In the genomic region with DNA sequence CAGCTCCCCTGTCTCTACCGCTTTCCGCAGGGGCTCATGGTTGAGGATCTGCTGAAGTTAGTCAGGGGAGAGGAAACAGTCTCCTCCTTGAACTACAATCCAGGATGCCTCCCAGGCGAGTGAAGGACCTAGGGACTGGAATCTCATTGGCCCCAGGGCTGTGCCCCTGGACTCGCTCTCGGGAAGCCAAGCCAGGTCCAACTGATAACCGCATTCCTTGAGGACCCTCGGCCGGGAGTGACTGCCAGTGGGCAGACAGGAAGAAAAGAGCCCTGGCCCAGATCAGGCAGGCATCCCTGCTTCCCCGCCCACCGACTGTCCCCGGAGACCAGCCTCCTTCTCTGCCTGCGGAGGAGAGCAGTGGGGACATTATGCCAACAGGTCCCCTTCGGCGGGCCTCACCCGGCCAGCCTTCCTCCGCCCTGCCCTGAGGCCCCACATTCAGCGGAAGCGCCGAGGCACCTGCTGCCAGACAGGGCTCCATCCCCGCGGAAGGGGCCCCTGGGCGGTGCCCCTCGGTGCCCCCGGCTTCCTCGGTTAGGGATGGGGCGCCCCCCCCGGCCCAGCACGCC, we compare ENCODE assay signal across 8 cellular contexts. TPM values are rescaled to one million over a fixed set of nuclear protein-coding genes. Genes with fewer than 3 reads are reported as not detected.
DNase-seq lines count a peak whose midpoint lies in the region; ATAC-seq and TF ChIP-seq lines count a peak whose summit lies in the region.

No MANE protein-coding gene starts in this region.

- H3K27ac ChIP-seq in A673 (ENCODE audit: low read depth, low read length, poor library complexity, severe bottlenecking), result no peak overlapping the region

- no peaks in the 10 kb centered on the region for H3K9me3 ChIP-seq in A673 (ENCODE audit: low read depth, low read length, poor library complexity, severe bottlenecking)

- H3K9me3 Mint-ChIP-seq in activated naive CD4-positive, alpha-beta T cell treated with anti-CD3 and anti-CD28 coated beads, Interleukin-2, amount 50 U/mL, for 72 hours, result no peaks in the 10 kb centered on the region

- H3K4me1 ChIP-seq in A673 (ENCODE audit: insufficient read depth, low read length, poor library complexity, severe bottlenecking), result peaks cover 17% of the 10 kb centered on the region

- TF ChIP-seq CTCF in A673 (conservative IDR thresholded peaks at IDR 0.05; ENCODE audit: low read depth, low read length), result no peak

- H3K27ac Mint-ChIP-seq in activated naive CD4-positive, alpha-beta T cell treated with anti-CD3 and anti-CD28 coated beads, Interleukin-2, amount 50 U/mL, for 72 hours, result no peak overlapping the region

- CTCF ChIA-PET in A673 (lab: Charles Lee), result no interaction called here

- H3K4me3 ChIP-seq in A673 (ENCODE audit: low read depth, low read length, poor library complexity, severe bottlenecking), result peak overlapping the region; percentile 60

- peaks cover 14% of the 10 kb centered on the region for H3K27me3 ChIP-seq in A673 (replicated peaks; ENCODE audit: insufficient read depth, low read depth, low read length, poor library complexity)

- DNase-seq in A673 (ENCODE audit: low spot score) (no peak), left kidney (ENCODE audit: low read depth, low spot score) (peak; percentile 69), NK-92 (lab: John Stamatoyannopoulos, UW; ENCODE audit: unreplicated experiment) (no peak), left lobe of liver (ENCODE audit: low spot score) (no peak)
- peak in 1 of 2 donors; percentile 18 for DNase-seq in activated naive CD4-positive, alpha-beta T cell treated with anti-CD3 and anti-CD28 coated beads, Interleukin-2, amount 50 U/mL, for 72 hours (ENCODE audit: low spot score in 2 of 2)
- DNase-seq in stimulated activated naive CD4-positive, alpha-beta T cell treated with Interleukin-2 at 50 U/mL for 16 hours (lab: John Stamatoyannopoulos, UW), result peak; percentile 11
- no peak for DNase-seq in effector CD4-positive, alpha-beta T cell

- H3K36me3 Mint-ChIP-seq in activated naive CD4-positive, alpha-beta T cell treated with anti-CD3 and anti-CD28 coated beads, Interleukin-2, amount 50 U/mL, for 72 hours, result no peaks in the 10 kb centered on the region

- POLR2A ChIA-PET in A673 (lab: Charles Lee; ENCODE audit: low non-redundant PET), result no interaction called here

- intact Hi-C loops in A673 (cut with micrococcal nuclease; ENCODE audit: unreplicated experiment), result no loop called here

- BruUV-seq in A673 (replicated peaks; lab: Mats Ljungman, UMichigan), result no TSS peak

- ATAC-seq in HG03175 (IDR thresholded peaks at IDR 0.05; ENCODE audit: unreplicated experiment) (peak; percentile 7), left lobe of liver (no peak)
- ATAC-seq in activated naive CD4-positive, alpha-beta T cell treated with anti-CD3 and anti-CD28 coated beads, Interleukin-2, amount 50 U/mL, for 72 hours, result peak; percentile 18 to 21

- H3K36me3 ChIP-seq in A673 (ENCODE audit: insufficient read depth, low read length, poor library complexity, severe bottlenecking), result no peaks in the 10 kb centered on the region

RNA-seq across cellular contexts. Expression of a gene that starts 0.8 kb away (rescaled TPM):
- total RNA-seq in A673 (2021), result 2.8 and 3.6 TPM in 2 replicates
- 1 to 10 TPM in 1 of 2 donors, under 1 TPM in 1; 0.41 to 1.4 TPM for total RNA-seq in activated naive CD4-positive, alpha-beta T cell treated with anti-CD3 and anti-CD28 coated beads, Interleukin-2, amount 50 U/mL, for 72 hours
- total RNA-seq in left lobe of liver, result 0.13 TPM

Comparison
In these comparisons a context has a peak if more than half of its experiments do, and no peak if none do; other contexts are left out.
1. DNase-seq: peak in left kidney (single experiment) and stimulated activated naive CD4-positive, alpha-beta T cell treated with Interleukin-2 at 50 U/mL for 16 hours (single experiment); none in A673 (single experiment), NK-92 (single experiment), effector CD4-positive, alpha-beta T cell (single experiment) and left lobe of liver (single experiment).